2 cellular contexts compared by ENCODE assay signal in genomic region chr2:189116984-189117383, GRCh38.
TF ChIP-seq lines count a peak whose summit lies in the region.

No MANE protein-coding gene starts in this region.

TF ChIP-seq in IMR-90, 13 proteins besides CTCF, POLR2A, EP300 and RAD21:
- TF ChIP-seq FOS (IDR thresholded peaks at IDR 0.05; ENCODE audit: low read depth, low read length) (no peak), RCOR1 (IDR thresholded peaks at IDR 0.05; ENCODE audit: insufficient replicate concordance, low read length) (no peak), BHLHE40 (IDR thresholded peaks at IDR 0.05; ENCODE audit: low read depth, low read length) (no peak), MAZ (IDR thresholded peaks at IDR 0.05; ENCODE audit: borderline replicate concordance, low read depth, low read length) (no peak), MXI1 (IDR thresholded peaks at IDR 0.05; ENCODE audit: borderline replicate concordance, low read depth, low read length) (no peak), CHD1 (IDR thresholded peaks at IDR 0.05; ENCODE audit: low read depth, low read length) (no peak), MAFK (IDR thresholded peaks at IDR 0.05; ENCODE audit: low read depth, low read length) (no peak)

TF ChIP-seq in GM12878, 131 proteins besides CTCF, POLR2A, EP300 and RAD21:
- TF ChIP-seq, protein P1, sequence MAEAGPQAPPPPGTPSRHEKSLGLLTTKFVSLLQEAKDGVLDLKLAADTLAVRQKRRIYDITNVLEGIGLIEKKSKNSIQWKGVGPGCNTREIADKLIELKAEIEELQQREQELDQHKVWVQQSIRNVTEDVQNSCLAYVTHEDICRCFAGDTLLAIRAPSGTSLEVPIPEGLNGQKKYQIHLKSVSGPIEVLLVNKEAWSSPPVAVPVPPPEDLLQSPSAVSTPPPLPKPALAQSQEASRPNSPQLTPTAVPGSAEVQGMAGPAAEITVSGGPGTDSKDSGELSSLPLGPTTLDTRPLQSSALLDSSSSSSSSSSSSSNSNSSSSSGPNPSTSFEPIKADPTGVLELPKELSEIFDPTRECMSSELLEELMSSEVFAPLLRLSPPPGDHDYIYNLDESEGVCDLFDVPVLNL (IDR thresholded peaks at IDR 0.05; ENCODE audit: low read depth, low read length), result no peak
